15 cellular contexts compared by ENCODE assay signal in the genomic region with DNA sequence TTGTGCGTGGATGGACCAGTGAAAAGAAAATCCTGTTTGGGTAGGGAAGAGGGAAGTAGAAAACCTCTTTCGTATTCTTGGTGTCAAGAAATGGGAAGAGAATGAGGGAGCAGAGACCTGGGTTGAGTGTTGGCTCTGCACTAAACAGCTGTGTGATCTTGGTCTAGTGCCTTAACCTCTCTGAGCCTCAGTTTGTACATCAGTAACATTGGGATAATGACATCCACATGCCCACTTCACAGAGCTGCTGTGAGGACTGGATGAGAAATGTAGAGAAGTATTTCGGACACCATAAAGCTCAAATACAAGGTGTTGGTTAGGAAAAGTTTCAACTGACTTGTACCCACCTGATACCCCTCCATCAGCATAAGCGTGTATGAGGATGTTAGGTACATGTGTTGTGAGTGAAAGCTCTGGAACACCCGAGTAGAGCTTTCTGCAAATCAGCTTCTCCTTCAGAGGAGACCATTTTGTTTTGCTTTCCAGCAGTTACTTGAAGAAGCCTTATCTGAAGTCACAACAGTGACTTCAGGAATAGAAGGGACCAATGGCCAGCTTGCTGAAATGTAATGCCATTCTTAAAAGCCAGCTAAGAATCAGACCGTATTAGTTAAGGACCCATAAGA. TPM values are rescaled to one million over a fixed set of nuclear protein-coding genes. Genes with fewer than 3 reads are reported as not detected.
"Had no signal": no experiment of that assay in that cellular context is flagged by ENCODE, and none has a peak within 500 bp of the region (broad histone marks: within the 10 kb centered on the region; RNA-seq: fewer than 3 reads in every experiment).

No MANE protein-coding gene starts in this region.

- H3K9me3 Mint-ChIP-seq: activated CD4-positive, alpha-beta memory T cell treated with anti-CD3 and anti-CD28 coated beads for 36 hours; activated naive CD4-positive, alpha-beta T cell treated with anti-CD3 and anti-CD28 coated beads for 36 hours; naive thymus-derived CD4-positive, alpha-beta T cell; neural crest cell; stimulated activated naive CD8-positive, alpha-beta T cell treated with anti-CD3 and anti-CD28 coated beads, Interleukin-15, Interleukin-2, amounts not matched to agents 100 ng/mL and 50 ng/mL, for 24 hours; T-helper 1 cell treated with Interleukin-12 subunit alpha and Interleukin-12 subunit beta and Interleukin-4 antibody, amounts not matched to agents 30 μg/mL and 1 μg/mL, for 36 hours had no signal

- H3K9me3 ChIP-seq: body of pancreas, prostate gland, suprapubic skin, tibial nerve had no signal

- H3K4me3 ChIP-seq: body of pancreas, lung, prostate gland, suprapubic skin, tibial nerve had no signal

- ATAC-seq: body of pancreas; foreskin keratinocyte; naive thymus-derived CD4-positive, alpha-beta T cell had no signal

- H3K36me3 ChIP-seq: prostate gland had no signal

- DNase-seq: activated CD4-positive, alpha-beta memory T cell treated with anti-CD3 and anti-CD28 coated beads for 36 hours; activated CD4-positive, alpha-beta T cell treated with anti-CD3 and anti-CD28 coated beads for 48 hours; activated naive CD4-positive, alpha-beta T cell treated with anti-CD3 and anti-CD28 coated beads for 36 hours; activated T-cell treated with anti-CD3 and anti-CD28 coated beads, Interleukin-2, amount 50 U/mL, for 48 hours; body of pancreas; foreskin keratinocyte; naive thymus-derived CD4-positive, alpha-beta T cell; stimulated activated CD4-positive, alpha-beta T cell treated with anti-CD3 and anti-CD28 coated beads, Interleukin-4, amount 100 ng/mL, for 24 hours had no signal

- H3K27ac ChIP-seq: body of pancreas, foreskin keratinocyte, prostate gland, suprapubic skin, tibial nerve had no signal

- H3K27ac Mint-ChIP-seq: activated CD4-positive, alpha-beta memory T cell treated with anti-CD3 and anti-CD28 coated beads for 36 hours; activated naive CD4-positive, alpha-beta T cell treated with anti-CD3 and anti-CD28 coated beads for 36 hours; stimulated activated naive CD8-positive, alpha-beta T cell treated with anti-CD3 and anti-CD28 coated beads, Interleukin-15, Interleukin-2, amounts not matched to agents 100 ng/mL and 50 ng/mL, for 24 hours had no signal

- H3K4me3 Mint-ChIP-seq: activated CD4-positive, alpha-beta memory T cell treated with anti-CD3 and anti-CD28 coated beads for 36 hours; activated naive CD4-positive, alpha-beta T cell treated with anti-CD3 and anti-CD28 coated beads for 36 hours; naive thymus-derived CD4-positive, alpha-beta T cell; neural crest cell; stimulated activated naive CD8-positive, alpha-beta T cell treated with anti-CD3 and anti-CD28 coated beads, Interleukin-15, Interleukin-2, amounts not matched to agents 100 ng/mL and 50 ng/mL, for 24 hours; T-helper 1 cell treated with Interleukin-12 subunit alpha and Interleukin-12 subunit beta and Interleukin-4 antibody, amounts not matched to agents 30 μg/mL and 1 μg/mL, for 36 hours had no signal

- H3K27me3 ChIP-seq: body of pancreas, foreskin keratinocyte, suprapubic skin, tibial nerve had no signal

- H3K4me1 ChIP-seq: prostate gland had no signal

RNA-seq across cellular contexts. Expression of a gene that starts 30.5 kb away (rescaled TPM):
- polyA plus RNA-seq: naive thymus-derived CD4-positive, alpha-beta T cell had no signal
